Comparison of ENCODE assay signal across 8 cellular contexts in genomic region chr13:30577381-30577780, GRCh38. TPM values are rescaled to one million over a fixed set of nuclear protein-coding genes. Genes with fewer than 3 reads are reported as not detected.
DNase-seq lines count a peak whose midpoint lies in the region; ATAC-seq, FAIRE-seq and TF ChIP-seq lines count a peak whose summit lies in the region.

No MANE protein-coding gene starts in this region.

- peaks cover 21% of the 10 kb centered on the region for H3K4me1 Mint-ChIP-seq in astrocyte (ENCODE audit: low read depth, unreplicated experiment)

- peak overlapping the region; percentile 73 for H3K27ac Mint-ChIP-seq in astrocyte (ENCODE audit: unreplicated experiment)

- no peaks in the 10 kb centered on the region for H3K36me3 ChIP-seq in RWPE2 (ENCODE audit: low read depth)
- no peaks in the 10 kb centered on the region for H3K36me3 ChIP-seq in astrocyte (ENCODE audit: insufficient read depth, low read length)

- H3K79me2 ChIP-seq in astrocyte (ENCODE audit: insufficient read depth, low read length) = no peaks in the 10 kb centered on the region

- ATAC-seq in GM18498 (IDR thresholded peaks at IDR 0.05; ENCODE audit: unreplicated experiment) (peak; percentile 86), HG02981 (IDR thresholded peaks at IDR 0.05; ENCODE audit: unreplicated experiment) (peak; percentile 56), RWPE2 (ENCODE audit: low read depth) (peak; percentile 93), sciatic nerve (peak; percentile 64)

- no peaks in the 10 kb centered on the region for H3K27me3 Mint-ChIP-seq in astrocyte (ENCODE audit: low read depth, unreplicated experiment)

- H3K4me3 ChIP-seq in RWPE2 (ENCODE audit: severe bottlenecking) (no peak overlapping the region), astrocyte (ENCODE audit: insufficient read depth, low read depth, low read length) (no peak overlapping the region)

- H3K4me2 ChIP-seq in astrocyte (ENCODE audit: low read length) = peak overlapping the region; percentile 23

- H3K27ac ChIP-seq in RWPE2 (ENCODE audit: poor library complexity, severe bottlenecking) = no peak overlapping the region
- H3K27ac ChIP-seq in astrocyte (ENCODE audit: low read depth, low read length) = peak overlapping the region; percentile 17

- no peak overlapping the region for H3K4me3 Mint-ChIP-seq in astrocyte (ENCODE audit: unreplicated experiment)

- no peaks in the 10 kb centered on the region for H3K9me3 ChIP-seq in RWPE2 (ENCODE audit: severe bottlenecking)
- no peaks in the 10 kb centered on the region for H3K9me3 ChIP-seq in astrocyte (ENCODE audit: insufficient read depth, low read depth, low read length)

- no peak overlapping the region for H2AFZ ChIP-seq in astrocyte (ENCODE audit: low read depth, low read length)

- H3K4me1 ChIP-seq in RWPE2 (ENCODE audit: insufficient read depth, poor library complexity, severe bottlenecking) (peaks cover 14% of the 10 kb centered on the region), astrocyte (ENCODE audit: insufficient read depth, low read length) (peaks cover 16% of the 10 kb centered on the region)

- DNase-seq in RWPE2 (ENCODE audit: low spot score) = peak; percentile 69
- peak; percentile 97 for DNase-seq in astrocyte (ENCODE audit: low read depth)
- DNase-seq in sciatic nerve (ENCODE audit: low spot score) = no peak
- DNase-seq in hypothalamus (lab: John Stamatoyannopoulos, UW) = no peak
- DNase-seq in SHP77 treated with DMSO at 0.1 percent for 48 hours (lab: John Stamatoyannopoulos, UW) = no peak
- no peak for DNase-seq in GF-D8 (lab: John Stamatoyannopoulos, UW)

- peaks cover 6% of the 10 kb centered on the region for H4K20me1 ChIP-seq in astrocyte (ENCODE audit: insufficient read depth, low read length)

- H3K27me3 ChIP-seq in RWPE2 (ENCODE audit: insufficient read depth, poor library complexity, severe bottlenecking) (no peaks in the 10 kb centered on the region), astrocyte (ENCODE audit: insufficient read depth, low read length) (no peaks in the 10 kb centered on the region)

- peak; percentile 98 for FAIRE-seq in astrocyte (lab: Jason Lieb, UNC)

- no peak for TF ChIP-seq CTCF in RWPE2 (IDR thresholded peaks at IDR 0.05; ENCODE audit: poor library complexity, severe bottlenecking)
- no peak for TF ChIP-seq CTCF in astrocyte (IDR thresholded peaks at IDR 0.05; ENCODE audit: insufficient read depth, low read depth, low read length)

- intact Hi-C loops in sciatic nerve (cut with DNase I) = no loop called here

- H3K36me3 Mint-ChIP-seq in astrocyte (ENCODE audit: low read depth, unreplicated experiment) = no peaks in the 10 kb centered on the region

- H3K9me3 Mint-ChIP-seq in astrocyte (ENCODE audit: unreplicated experiment) = no peaks in the 10 kb centered on the region

- H3K9ac ChIP-seq in astrocyte (ENCODE audit: low read length) = no peak overlapping the region

RNA-seq across cellular contexts. Expression of gene USPL1, which starts 40.3 kb away (rescaled TPM):
- total RNA-seq in astrocyte (27.4 and 29.6 TPM in 2 replicates), sciatic nerve (24.3 TPM)

Comparison
In these comparisons a context has a peak if more than half of its experiments do, and no peak if none do; other contexts are left out.
1. DNase-seq: peak in RWPE2 (single experiment) and astrocyte (single experiment); none in sciatic nerve (single experiment), hypothalamus (0 of 51), SHP77 treated with DMSO at 0.1 percent for 48 hours (single experiment) and GF-D8 (single experiment).
2. Peak in every context shown above with its lines, with median percentiles within 50 percentile points of each other: ATAC-seq.